11 cellular contexts compared by ENCODE assay signal in genomic region chr6:166640342-166641043, GRCh38. TPM values are rescaled to one million over a fixed set of nuclear protein-coding genes. Genes with fewer than 3 reads are reported as not detected.
DNase-seq lines count a peak whose midpoint lies in the region; ATAC-seq and TF ChIP-seq lines count a peak whose summit lies in the region.
"Had no signal": no experiment of that assay in that cellular context is flagged by ENCODE, and none has a peak within 500 bp of the region (broad histone marks: within the 10 kb centered on the region; RNA-seq: fewer than 3 reads in every experiment).

No MANE protein-coding gene starts in this region.

- no peak for TF ChIP-seq CTCF in lower lobe of right lung (IDR thresholded peaks at IDR 0.05)
- no peak for TF ChIP-seq CTCF in ascending aorta (IDR thresholded peaks at IDR 0.05)

- POLR2A ChIA-PET in CD4-positive, alpha-beta memory T cell (lab: Charles Lee; ENCODE audit: partially characterized antibody): no interaction called here

- intact Hi-C loops in lower lobe of right lung (cut with DNase I): no loop called here
- intact Hi-C loops in ascending aorta (cut with DNase I): no loop called here
- intact Hi-C loops in CD4-positive, alpha-beta memory T cell (cut with micrococcal nuclease): no loop called here

- DNase-seq in dermis microvascular lymphatic vessel endothelial cell (ENCODE audit: low read depth in 2 of 2): peak; percentile 61 to 78
- DNase-seq in lower lobe of right lung: peak; percentile 67
- no peak for DNase-seq in NCI-H446 treated with DMSO at 0.1 percent for 48 hours (lab: John Stamatoyannopoulos, UW)
- DNase-seq in DMS114 treated with DMSO at 0.1 percent for 48 hours (lab: John Stamatoyannopoulos, UW; ENCODE audit: unreplicated experiment): no peak
- DNase-seq in ascending aorta (ENCODE audit: low spot score in 2 of 2): no peak
- no peak for DNase-seq in CD4-positive, alpha-beta memory T cell
- DNase-seq: activated CD4-positive, CD25-positive, alpha-beta regulatory T cell; amygdala; COR-L47 had no signal

- H3K27ac ChIP-seq in BLaER1 (no peak overlapping the region), lower lobe of right lung (peak overlapping the region; percentile 63), ascending aorta (no peak overlapping the region)
- no peak overlapping the region for H3K27ac ChIP-seq in CD4-positive, alpha-beta memory T cell (ENCODE audit: low read depth, low read length)

- no peak overlapping the region for H3K9ac ChIP-seq in BLaER1

- H3K4me1 Mint-ChIP-seq in CD4-positive, alpha-beta memory T cell: peaks cover 0 to 10% (median 6%) of the 10 kb centered on the region in 4 donors

- H3K4me3 ChIP-seq in BLaER1 (0 out of 2 replicates have a peak overlapping the region, but pooled peaks have one; percentile 11), lower lobe of right lung (peak overlapping the region; percentile 24), ascending aorta (peak overlapping the region in 1 of 2 donors; percentile 17)
- H3K4me3 ChIP-seq in CD4-positive, alpha-beta memory T cell (ENCODE audit: low read length in 2 of 2): no peak overlapping the region

- H3K9me3 ChIP-seq in BLaER1: peaks cover 17% of the 10 kb centered on the region
- peaks cover 5% of the 10 kb centered on the region for H3K9me3 ChIP-seq in lower lobe of right lung
- H3K9me3 ChIP-seq in ascending aorta: no peaks in the 10 kb centered on the region
- no peaks in the 10 kb centered on the region for H3K9me3 ChIP-seq in CD4-positive, alpha-beta memory T cell (ENCODE audit: control insufficient read depth in 1 of 2, low read length in 2 of 2)

- H3K27me3 Mint-ChIP-seq in CD4-positive, alpha-beta memory T cell: peaks cover 30 to 36% of the 10 kb centered on the region in 2 donors

- H3K36me3 ChIP-seq in BLaER1 (no peaks in the 10 kb centered on the region), lower lobe of right lung (no peaks in the 10 kb centered on the region), ascending aorta (no peaks in the 10 kb centered on the region)
- H3K36me3 ChIP-seq in CD4-positive, alpha-beta memory T cell (ENCODE audit: insufficient read depth, low read length): no peaks in the 10 kb centered on the region

- no peaks in the 10 kb centered on the region for H3K27me3 ChIP-seq in BLaER1
- no peaks in the 10 kb centered on the region for H3K27me3 ChIP-seq in lower lobe of right lung (ENCODE audit: low read depth)
- H3K27me3 ChIP-seq in ascending aorta: no peaks in the 10 kb centered on the region
- H3K27me3 ChIP-seq in CD4-positive, alpha-beta memory T cell (ENCODE audit: insufficient read depth, low read length): peaks cover 3% of the 10 kb centered on the region

- H3K4me2 ChIP-seq in BLaER1: peak overlapping the region; percentile 95

- peaks cover 56% of the 10 kb centered on the region for H3K4me1 ChIP-seq in BLaER1
- peaks cover 36% of the 10 kb centered on the region for H3K4me1 ChIP-seq in lower lobe of right lung
- no peaks in the 10 kb centered on the region for H3K4me1 ChIP-seq in ascending aorta
- peaks cover 9% of the 10 kb centered on the region for H3K4me1 ChIP-seq in CD4-positive, alpha-beta memory T cell (ENCODE audit: insufficient read depth, low read length)

- no peaks in the 10 kb centered on the region for H4K20me1 ChIP-seq in BLaER1

- ATAC-seq in HG02678 (IDR thresholded peaks at IDR 0.05; ENCODE audit: unreplicated experiment) (peak; percentile 67), lower lobe of right lung (peak; percentile 86 to 97)

- no peak overlapping the region for H3K27ac Mint-ChIP-seq in CD4-positive, alpha-beta memory T cell

- H3K9me3 Mint-ChIP-seq in CD4-positive, alpha-beta memory T cell: peaks cover 3 to 26% (median 11%) of the 10 kb centered on the region in 8 donors

- CTCF ChIA-PET in CD4-positive, alpha-beta memory T cell (lab: Charles Lee; ENCODE audit: partially characterized antibody): no interaction called here

- H3K36me3 Mint-ChIP-seq in CD4-positive, alpha-beta memory T cell: peaks cover 0 to 12% of the 10 kb centered on the region in 2 donors

- H3K4me3 Mint-ChIP-seq in CD4-positive, alpha-beta memory T cell: no peak overlapping the region

RNA-seq across cellular contexts. Expression of gene RPS6KA2, which starts 13.4 kb away (rescaled TPM):
- 122 and 241 TPM in 2 replicates for total RNA-seq in dermis microvascular lymphatic vessel endothelial cell
- 102 TPM for total RNA-seq in lower lobe of right lung
- total RNA-seq in ascending aorta: 196 TPM
- total RNA-seq in CD4-positive, alpha-beta memory T cell: 10 to 100 TPM in 1 of 2 experiments, 1 to 10 TPM in 1; 9.7 to 10.6 TPM
- 1 to 10 TPM; 1.1 to 3.4 TPM for polyA plus RNA-seq in CD4-positive, alpha-beta memory T cell

RNA-seq across cellular contexts. Expression of gene RAMACL, which starts 54.0 kb away (rescaled TPM):
- total RNA-seq in dermis microvascular lymphatic vessel endothelial cell (1.7 and 3.4 TPM in 2 replicates), lower lobe of right lung (6.6 TPM), ascending aorta (not detected)
- under 1 TPM; 0.30 to 0.41 TPM for total RNA-seq in CD4-positive, alpha-beta memory T cell
- under 1 TPM; 0.39 to 0.41 TPM for polyA plus RNA-seq in CD4-positive, alpha-beta memory T cell

Comparison
In these comparisons a context has a peak if more than half of its experiments do, and no peak if none do; other contexts are left out.
1. H3K4me3 ChIP-seq: peak in BLaER1 (single experiment) and lower lobe of right lung (single experiment); none in CD4-positive, alpha-beta memory T cell (0 of 2).
2. DNase-seq: peak in dermis microvascular lymphatic vessel endothelial cell (2 of 2) and lower lobe of right lung (single experiment); none in NCI-H446 treated with DMSO at 0.1 percent for 48 hours (single experiment), DMS114 treated with DMSO at 0.1 percent for 48 hours (single experiment), ascending aorta (0 of 2) and CD4-positive, alpha-beta memory T cell (0 of 5).